In the genomic region with DNA sequence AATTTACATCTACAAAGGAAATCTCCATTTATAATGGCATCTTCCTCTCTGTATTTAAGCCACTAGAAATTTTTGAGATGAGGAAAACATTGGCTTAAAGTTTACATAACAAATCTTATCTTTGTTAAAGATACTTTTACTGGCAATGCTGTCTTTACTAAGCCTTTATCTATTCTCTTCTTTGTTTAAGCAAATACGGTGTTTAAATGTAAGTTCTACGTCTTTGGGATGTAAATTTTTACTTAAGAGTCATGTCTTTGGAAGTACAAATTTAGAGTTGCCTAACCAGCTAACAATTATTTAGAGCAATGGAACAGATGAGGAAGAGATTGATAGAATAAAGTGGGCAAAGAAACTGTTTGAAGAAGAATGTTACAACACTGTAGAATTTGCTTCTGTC, we compare ENCODE assay signal across 15 cellular contexts.
DNase-seq lines count a peak whose midpoint lies in the region; FAIRE-seq and TF ChIP-seq lines count a peak whose summit lies in the region.
"Had no signal": no experiment of that assay in that cellular context is flagged by ENCODE, and none has a peak within 500 bp of the region (broad histone marks: within the 10 kb centered on the region; RNA-seq: fewer than 3 reads in every experiment).

No MANE protein-coding gene starts in this region.

- H3K4me1 ChIP-seq in ES-I3 (ENCODE audit: insufficient read depth, low read length) (peaks cover 9% of the 10 kb centered on the region), HUES64 (ENCODE audit: insufficient read depth, low read length) (peaks cover 21% of the 10 kb centered on the region), H1 (replicated peaks in 1 of 4; ENCODE audit: control insufficient read depth in 3 of 4, insufficient read depth in 4 of 4, low read length in 3 of 4) (peaks cover 4 to 14% (median 6%) of the 10 kb centered on the region in 4 experiments; a peak in 5 of 7 replicates), iPS-20b (ENCODE audit: insufficient read depth, low read length) (peaks cover 23% of the 10 kb centered on the region)
- H3K4me1 ChIP-seq: BLaER1 had no signal

- H4K8ac ChIP-seq in H1 (ENCODE audit: extremely low read depth, insufficient read depth, low read length) = no peak overlapping the region

- no peak overlapping the region for H2BK15ac ChIP-seq in H1 (ENCODE audit: low read length)

- intact Hi-C loops in head of caudate nucleus (cut with DNase I) = no loop called here

- no peak for TF ChIP-seq POLR2A in H1 (IDR thresholded peaks at IDR 0.05; ENCODE audit: control extremely low read depth in 1 of 2, low read depth in 2 of 2, low read length in 2 of 2)

- no peaks in the 10 kb centered on the region for H3K79me2 ChIP-seq in H1 (ENCODE audit: control insufficient read depth in 1 of 2, insufficient read depth in 2 of 2, low read length in 2 of 2)

- H2BK120ac ChIP-seq in H1 (replicated peaks; ENCODE audit: low read depth, low read length) = no peak overlapping the region

- no peaks in the 10 kb centered on the region for H4K20me1 ChIP-seq in H1 (replicated peaks in 1 of 2; ENCODE audit: control insufficient read depth in 1 of 2, insufficient read depth in 2 of 2, low read length in 2 of 2)
- H4K20me1 ChIP-seq: BLaER1 had no signal

- H3K27me3 ChIP-seq in HUES64 (ENCODE audit: insufficient read depth, low read length) = no peaks in the 10 kb centered on the region
- H3K27me3 ChIP-seq in H1 (replicated peaks in 1 of 4; ENCODE audit: control insufficient read depth in 3 of 4, extremely low read depth in 1 of 4, insufficient read depth in 3 of 4, low read length in 3 of 4) = no peaks in the 10 kb centered on the region
- no peaks in the 10 kb centered on the region for H3K27me3 ChIP-seq in iPS-20b (ENCODE audit: insufficient read depth, low read length)
- H3K27me3 ChIP-seq: BLaER1 had no signal

- no peak overlapping the region for H3K14ac ChIP-seq in H1 (ENCODE audit: insufficient read length)

- no peak overlapping the region for H2BK12ac ChIP-seq in H1 (ENCODE audit: low read depth, low read length)

- CTCF ChIA-PET in H1 (lab: Charles Lee; ENCODE audit: partially characterized antibody) = no interaction called here

- no peak overlapping the region for H2BK20ac ChIP-seq in H1 (ENCODE audit: low read length)

- WGBS in HUES64 = 0% methylated on average over 2 of the region's 2 CpGs
- 12% methylated on average over 2 of the region's 2 CpGs; no CpG with 5 or more reads in 1 of the 2 experiments for WGBS in H1 (ENCODE audit: extremely low coverage in 1 of 2, insufficient coverage in 1 of 2, insufficient read length in 1 of 2, insufficient replicate concordance in 2 of 2, low coverage in 1 of 2, low lambda C conversion rate in 2 of 2, missing lambda C conversion rate in 1 of 2), 2 experiments

- POLR2A ChIA-PET in H1 (lab: Charles Lee; ENCODE audit: partially characterized antibody) = no interaction called here

- H3K4me3 ChIP-seq in HUES64 (ENCODE audit: low read length) = no peak overlapping the region; the same call in 1 of the 2 replicates
- peak overlapping the region in 2 of 4 experiments; percentile 34 to 57; a peak in 3 of 8 replicates for H3K4me3 ChIP-seq in H1 (ENCODE audit: extremely low read depth in 1 of 4, insufficient read depth in 2 of 4, low read depth in 3 of 4, low read length in 4 of 4)
- H3K4me3 ChIP-seq in iPS-20b (ENCODE audit: low read length) = peak overlapping the region; percentile 33
- H3K4me3 ChIP-seq: BLaER1 had no signal

- no peak overlapping the region for H4K91ac ChIP-seq in H1 (replicated peaks; ENCODE audit: insufficient read length, low read length)

- H3K27ac ChIP-seq in HUES64 (ENCODE audit: low read depth, low read length) = peak overlapping the region; percentile 86
- H3K27ac ChIP-seq in H1 (ENCODE audit: low read depth, low read length) = no peak overlapping the region
- no peak overlapping the region for H3K27ac ChIP-seq in iPS-20b (ENCODE audit: low read length)
- H3K27ac ChIP-seq: BLaER1 had no signal

- H2AK5ac ChIP-seq in H1 (ENCODE audit: low read depth, low read length) = no peak overlapping the region

- TF ChIP-seq RAD21 in H1 (IDR thresholded peaks at IDR 0.05 in 1 of 2, conservative IDR thresholded peaks at IDR 0.05 in 1 of 2; ENCODE audit: low read depth in 2 of 2, low read length in 2 of 2) = no peak

- TF ChIP-seq EP300 in H1 (IDR thresholded peaks at IDR 0.05; ENCODE audit: borderline replicate concordance in 1 of 2, low read depth in 2 of 2, low read length in 2 of 2) = no peak

- peak overlapping the region; percentile 8 to 44; a peak in 2 of 4 replicates for H3K4me2 ChIP-seq in H1 (ENCODE audit: insufficient read depth in 1 of 2, low read depth in 2 of 2, low read length in 2 of 2)
- H3K4me2 ChIP-seq: BLaER1 had no signal

- H3K9me3 ChIP-seq in ES-I3 (ENCODE audit: control insufficient read depth, insufficient read depth, low read length) (no peaks in the 10 kb centered on the region), HUES64 (ENCODE audit: insufficient read depth, low read depth, low read length) (no peaks in the 10 kb centered on the region), H1 (ENCODE audit: insufficient read depth in 2 of 2, low read depth in 1 of 2, low read length in 1 of 2) (no peaks in the 10 kb centered on the region), iPS-20b (ENCODE audit: insufficient read depth, low read depth, low read length) (no peaks in the 10 kb centered on the region)

- H3K4ac ChIP-seq in H1 (replicated peaks; ENCODE audit: insufficient read length, low read depth, low read length) = no peak overlapping the region

- H3K23ac ChIP-seq in H1 (ENCODE audit: insufficient read length) = no peak overlapping the region

- H3K56ac ChIP-seq in H1 (replicated peaks; ENCODE audit: insufficient read length, low read depth, low read length) = no peak overlapping the region

- H2AFZ ChIP-seq in H1 (ENCODE audit: low read length) = no peak overlapping the region

- H3K9ac ChIP-seq in ES-I3 (ENCODE audit: low read depth, low read length) = peak overlapping the region; percentile 73
- H3K9ac ChIP-seq in HUES64 (ENCODE audit: low read depth, low read length) = no peak overlapping the region; the same call in 1 of the 2 replicates
- no peak overlapping the region for H3K9ac ChIP-seq in H1 (replicated peaks in 1 of 4; ENCODE audit: extremely low read depth in 1 of 4, low read depth in 3 of 4, low read length in 3 of 4)
- no peak overlapping the region for H3K9ac ChIP-seq in iPS-20b (ENCODE audit: low read depth, low read length)
- H3K9ac ChIP-seq: BLaER1 had no signal

- no peaks in the 10 kb centered on the region for H3K23me2 ChIP-seq in H1 (ENCODE audit: low read depth, low read length)

- H3K79me1 ChIP-seq in H1 (ENCODE audit: low read depth, low read length) = no peaks in the 10 kb centered on the region

- H3K18ac ChIP-seq in H1 (ENCODE audit: extremely low read depth, low read length) = no peak overlapping the region

- no peak for FAIRE-seq in H1 (lab: Jason Lieb, UNC)
- FAIRE-seq: G401.6, GM12891, HepG2 had no signal

- peak overlapping the region; percentile 99 for H4K5ac ChIP-seq in H1 (ENCODE audit: insufficient read length, low read depth, low read length)

- no peaks in the 10 kb centered on the region for H3K36me3 ChIP-seq in ES-I3 (ENCODE audit: insufficient read depth, low read length)
- 0 out of 2 replicates have a peak, but pooled peaks cover 3% of the 10 kb centered on the region for H3K36me3 ChIP-seq in HUES64 (ENCODE audit: insufficient read depth, low read length)
- peaks cover 0 to 17% (median 2%) of the 10 kb centered on the region in 4 experiments; a peak in 2 of 8 replicates for H3K36me3 ChIP-seq in H1 (ENCODE audit: control insufficient read depth in 2 of 4, insufficient read depth in 4 of 4, low read length in 3 of 4)
- H3K36me3 ChIP-seq in iPS-20b (ENCODE audit: insufficient read depth, low read depth, low read length) = no peaks in the 10 kb centered on the region; the same call in 1 of the 2 replicates
- H3K36me3 ChIP-seq: BLaER1 had no signal

- TF ChIP-seq CTCF in H1 (IDR thresholded peaks at IDR 0.05; ENCODE audit: control extremely low read depth in 1 of 3, insufficient read depth in 1 of 3, low read depth in 1 of 3, low read length in 3 of 3) = no peak

- H2BK5ac ChIP-seq in H1 (ENCODE audit: low read depth, low read length) = no peak overlapping the region

- DNase-seq in H1 (ENCODE audit: low read depth in 1 of 2, low spot score in 2 of 2) = no peak
- DNase-seq in head of caudate nucleus = no peak
- DNase-seq in DMS79 (lab: John Stamatoyannopoulos, UW) = no peak
- no peak for DNase-seq in NCI-H1105 (lab: John Stamatoyannopoulos, UW)
- DNase-seq: 8988T; AML-193; CD8-positive, alpha-beta memory T cell; DMS53 had no signal
